Comparison of ENCODE assay signal across 12 cellular contexts in genomic region chr14:95317817-95318343, GRCh38. TPM values are rescaled to one million over a fixed set of nuclear protein-coding genes. Genes with fewer than 3 reads are reported as not detected.
DNase-seq lines count a peak whose midpoint lies in the region; ATAC-seq and TF ChIP-seq lines count a peak whose summit lies in the region.
"Had no signal": no experiment of that assay in that cellular context is flagged by ENCODE, and none has a peak within 500 bp of the region (broad histone marks: within the 10 kb centered on the region; RNA-seq: fewer than 3 reads in every experiment).

No MANE protein-coding gene starts in this region.

- no peaks in the 10 kb centered on the region for H3K9me3 ChIP-seq in CD8-positive, alpha-beta memory T cell (ENCODE audit: low read length)
- H3K9me3 ChIP-seq in SJCRH30 (replicated peaks): no peaks in the 10 kb centered on the region
- no peaks in the 10 kb centered on the region for H3K9me3 ChIP-seq in esophagus squamous epithelium
- no peaks in the 10 kb centered on the region for H3K9me3 ChIP-seq in psoas muscle

- H3K27me3 ChIP-seq in CD8-positive, alpha-beta memory T cell (ENCODE audit: insufficient read depth, low read length, poor library complexity, severe bottlenecking): peaks cover 10% of the 10 kb centered on the region
- H3K27me3 ChIP-seq in SJCRH30 (no peaks in the 10 kb centered on the region), esophagus squamous epithelium (peaks cover 0 to 14% (median 0%) of the 10 kb centered on the region in 4 donors), psoas muscle (ENCODE audit: insufficient read depth in 3 of 3, low read length in 2 of 3) (peaks cover 0 to 3% (median 0%) of the 10 kb centered on the region in 3 donors)

- H3K27ac Mint-ChIP-seq in CD8-positive, alpha-beta memory T cell: no peak overlapping the region

- no peak for TF ChIP-seq POLR2A in esophagus squamous epithelium (IDR thresholded peaks at IDR 0.05)

- no peaks in the 10 kb centered on the region for H3K9me3 Mint-ChIP-seq in CD8-positive, alpha-beta memory T cell

- POLR2A ChIA-PET in CD8-positive, alpha-beta memory T cell (lab: Charles Lee): no interaction called here

- DNase-seq in CD8-positive, alpha-beta memory T cell: no peak
- DNase-seq in SJCRH30: no peak
- no peak for DNase-seq in esophagus squamous epithelium (lab: John Stamatoyannopoulos, UW)
- no peak for DNase-seq in psoas muscle
- DNase-seq in OCI-M2 (lab: John Stamatoyannopoulos, UW; ENCODE audit: unreplicated experiment): no peak
- DNase-seq in NCI-H1048 (lab: John Stamatoyannopoulos, UW): no peak
- DNase-seq: activated effector memory CD4-positive, alpha-beta T cell treated with Interleukin-2 at 50 U/mL for 16 hours; DND-41; effector CD4-positive, alpha-beta T cell; NCI-H187 had no signal

- H3K36me3 ChIP-seq in CD8-positive, alpha-beta memory T cell (ENCODE audit: insufficient read depth, low read length): no peaks in the 10 kb centered on the region
- no peaks in the 10 kb centered on the region for H3K36me3 ChIP-seq in SJCRH30
- no peaks in the 10 kb centered on the region for H3K36me3 ChIP-seq in esophagus squamous epithelium
- H3K36me3 ChIP-seq in psoas muscle (ENCODE audit: insufficient read depth in 1 of 2, low read depth in 1 of 2): no peaks in the 10 kb centered on the region

- 38 to 45% methylated on average over 3 of the region's 3 CpGs for WGBS in esophagus squamous epithelium, 2 donors
- WGBS in psoas muscle, 3 donors: 35 to 42% (median 40%) methylated on average over 3 of the region's 3 CpGs

- peaks cover 5% of the 10 kb centered on the region for H3K4me1 ChIP-seq in CD8-positive, alpha-beta memory T cell (ENCODE audit: insufficient read depth, low read length)
- peaks cover 60% of the 10 kb centered on the region for H3K4me1 ChIP-seq in SJCRH30
- H3K4me1 ChIP-seq in esophagus squamous epithelium: peaks cover 22 to 91% (median 39%) of the 10 kb centered on the region in 3 donors
- peaks cover 6% of the 10 kb centered on the region for H3K4me1 ChIP-seq in psoas muscle

- ATAC-seq in psoas muscle: no peak
- no peak for ATAC-seq in GM18511 (IDR thresholded peaks at IDR 0.05; ENCODE audit: unreplicated experiment)
- no peak for ATAC-seq in HG02798 (IDR thresholded peaks at IDR 0.05; ENCODE audit: poor library complexity, unreplicated experiment)

- peaks cover 13 to 15% (median 15%) of the 10 kb centered on the region in 3 donors for H3K4me1 Mint-ChIP-seq in CD8-positive, alpha-beta memory T cell

- peaks cover 0 to 2% (median 0%) of the 10 kb centered on the region in 3 donors for H3K36me3 Mint-ChIP-seq in CD8-positive, alpha-beta memory T cell

- H3K4me3 ChIP-seq in CD8-positive, alpha-beta memory T cell (ENCODE audit: low read length): no peak overlapping the region
- H3K4me3 ChIP-seq in SJCRH30 (peak overlapping the region; percentile 79; the same call in 1 of the 2 replicates), esophagus squamous epithelium (peak overlapping the region in 2 of 4 donors; percentile 80 to 97), psoas muscle (peak overlapping the region; percentile 83)

- intact Hi-C loops in esophagus squamous epithelium (cut with DNase I) (no loop called here), psoas muscle (cut with DNase I) (no loop called here)

- no peak for TF ChIP-seq CTCF in esophagus squamous epithelium (IDR thresholded peaks at IDR 0.05)
- TF ChIP-seq CTCF in psoas muscle (IDR thresholded peaks at IDR 0.05): no peak

- H3K27ac ChIP-seq in CD8-positive, alpha-beta memory T cell (ENCODE audit: low read depth, low read length): no peak overlapping the region
- H3K27ac ChIP-seq in SJCRH30: peak overlapping the region; percentile 83; the same call in 1 of the 2 replicates
- peak overlapping the region in 3 of 4 donors; percentile 81 to 88 (median 83) for H3K27ac ChIP-seq in esophagus squamous epithelium
- H3K27ac ChIP-seq in psoas muscle: no peak overlapping the region

- H3K4me3 Mint-ChIP-seq in CD8-positive, alpha-beta memory T cell: peak overlapping the region; percentile 31 to 80 (median 57)

- H3K27me3 Mint-ChIP-seq in CD8-positive, alpha-beta memory T cell: peaks cover 17 to 42% of the 10 kb centered on the region in 2 donors

- CTCF ChIA-PET in CD8-positive, alpha-beta memory T cell (lab: Charles Lee): no interaction called here

RNA-seq across cellular contexts. Expression of gene CLMN, which starts 1.8 kb away (rescaled TPM):
- under 1 TPM; 0.29 to 0.72 TPM for total RNA-seq in CD8-positive, alpha-beta memory T cell
- 0.15 TPM for polyA plus RNA-seq in CD8-positive, alpha-beta memory T cell
- total RNA-seq in SJCRH30 (2014; rRNA removed; shearing (Covaris generic)): 24.7 and 29.0 TPM in 2 replicates
- total RNA-seq in esophagus squamous epithelium (10 to 100 TPM in 1 of 4 donors, 1 to 10 TPM in 3; 3.3 to 14.1 (median 5.1) TPM), psoas muscle (1 to 10 TPM; 3.9 to 9.6 (median 6.3) TPM)
- polyA plus RNA-seq in psoas muscle: 1 to 10 TPM; 1.7 to 2.5 (median 2.1) TPM

Comparison
In these comparisons a context has a peak if more than half of its experiments do, and no peak if none do; other contexts are left out.
1. H3K27ac ChIP-seq: peak in SJCRH30 (single experiment) and esophagus squamous epithelium (3 of 4); none in CD8-positive, alpha-beta memory T cell (single experiment) and psoas muscle (single experiment).